Comparison of ENCODE assay signal across 15 cellular contexts in the genomic region with DNA sequence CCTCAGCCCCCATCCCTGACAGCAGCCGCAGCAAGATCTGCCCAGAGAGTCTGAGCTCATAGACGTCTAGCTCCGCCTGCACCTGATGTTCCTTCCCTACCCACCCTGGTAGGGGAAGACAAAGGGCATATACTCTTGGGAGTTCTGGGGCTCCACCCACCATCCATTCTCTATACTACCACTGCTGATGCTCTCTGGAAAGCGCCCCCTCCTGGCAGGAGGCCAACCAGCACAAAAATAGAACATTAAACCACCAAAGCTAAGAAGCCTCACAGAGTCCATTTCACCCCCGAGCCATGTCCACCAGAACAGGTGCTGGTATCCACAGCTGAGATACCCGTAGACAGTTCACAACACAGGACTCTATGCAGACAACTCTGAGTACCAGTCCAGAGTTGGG.
"Had no signal": no experiment of that assay in that cellular context is flagged by ENCODE, and none has a peak within 500 bp of the region (broad histone marks: within the 10 kb centered on the region; RNA-seq: fewer than 3 reads in every experiment).

No MANE protein-coding gene starts in this region.

- H3K27me3 Mint-ChIP-seq: activated naive CD4-positive, alpha-beta T cell treated with anti-CD3 and anti-CD28 coated beads, Interleukin-2, amount 50 U/mL, for 24 hours; stimulated activated naive CD8-positive, alpha-beta T cell treated with anti-CD3 and anti-CD28 coated beads, Interleukin-15, Interleukin-2, amounts not matched to agents 100 ng/mL and 50 ng/mL, for 24 hours had no signal

- H3K36me3 Mint-ChIP-seq: activated naive CD4-positive, alpha-beta T cell treated with anti-CD3 and anti-CD28 coated beads, Interleukin-2, amount 50 U/mL, for 24 hours had no signal

- DNase-seq: activated CD4-positive, alpha-beta T cell treated with anti-CD3 and anti-CD28 coated beads, Interleukin-2, amount 50 U/mL, for 4 hours; activated CD4-positive, CD25-positive, alpha-beta regulatory T cell treated with anti-CD3 and anti-CD28 coated beads, Interleukin-2, amount 50 U/mL, for 72 hours; activated effector memory CD4-positive, alpha-beta T cell treated with Interleukin-2 at 50 U/mL for 16 hours; activated T-cell treated with anti-CD3 and anti-CD28 coated beads, Interleukin-2, amount 50 U/mL, for 1 hour; caudate nucleus; colonic mucosa; effector CD8-positive, alpha-beta T cell; ovary; stimulated activated CD4-positive, alpha-beta T cell treated with anti-CD3 and anti-CD28 coated beads, Interleukin-4, amount 100 ng/mL, for 1 hour; stimulated activated CD8-positive, alpha-beta memory T cell treated with anti-CD3 and anti-CD28 coated beads, Interleukin-4, amount 100 ng/mL, for 48 hours; testis; upper lobe of right lung had no signal

- H3K9me3 Mint-ChIP-seq: activated naive CD4-positive, alpha-beta T cell treated with anti-CD3 and anti-CD28 coated beads, Interleukin-2, amount 50 U/mL, for 24 hours had no signal

- H3K27ac Mint-ChIP-seq: activated naive CD4-positive, alpha-beta T cell treated with anti-CD3 and anti-CD28 coated beads, Interleukin-2, amount 50 U/mL, for 24 hours; stimulated activated naive CD8-positive, alpha-beta T cell treated with anti-CD3 and anti-CD28 coated beads, Interleukin-15, Interleukin-2, amounts not matched to agents 100 ng/mL and 50 ng/mL, for 24 hours had no signal

- ATAC-seq: gastroesophageal sphincter, upper lobe of right lung had no signal

- H3K4me3 Mint-ChIP-seq: activated naive CD4-positive, alpha-beta T cell treated with anti-CD3 and anti-CD28 coated beads, Interleukin-2, amount 50 U/mL, for 24 hours; stimulated activated naive CD8-positive, alpha-beta T cell treated with anti-CD3 and anti-CD28 coated beads, Interleukin-15, Interleukin-2, amounts not matched to agents 100 ng/mL and 50 ng/mL, for 24 hours had no signal

- H3K4me1 Mint-ChIP-seq: activated naive CD4-positive, alpha-beta T cell treated with anti-CD3 and anti-CD28 coated beads, Interleukin-2, amount 50 U/mL, for 24 hours had no signal
